Comparison of ENCODE assay signal across 1 cellular context in the genomic region with DNA sequence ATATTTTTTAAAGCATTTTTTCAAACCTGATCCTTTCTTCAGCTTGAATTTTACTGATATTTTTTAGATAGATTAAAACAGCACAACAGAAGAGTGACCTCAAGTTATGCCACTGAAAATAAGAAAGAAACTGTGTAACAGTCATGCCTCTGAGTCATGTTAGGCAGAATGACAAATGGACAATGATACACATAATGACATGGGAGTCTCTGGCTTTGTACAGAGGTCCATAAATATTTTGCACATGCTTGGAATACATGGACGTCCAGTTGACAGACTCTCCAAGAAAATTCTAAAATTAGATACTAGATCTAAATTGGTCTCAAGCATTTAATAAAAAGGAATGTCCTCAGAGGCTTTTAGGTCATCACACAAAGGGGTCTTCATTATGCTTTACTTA.
TF ChIP-seq lines count a peak whose summit lies in the region.

No MANE protein-coding gene starts in this region.

TF ChIP-seq in IMR-90, 13 proteins besides CTCF, POLR2A, EP300 and RAD21 (continued from another document):
- TF ChIP-seq SMC3 (IDR thresholded peaks at IDR 0.05; ENCODE audit: low read depth, low read length) (no peak), MXI1 (IDR thresholded peaks at IDR 0.05; ENCODE audit: borderline replicate concordance, low read depth, low read length) (no peak), MAFK (IDR thresholded peaks at IDR 0.05; ENCODE audit: low read depth, low read length) (no peak)
TF ChIP-seq in IMR-90: peak in this region for 0.
